ENCODE assay signal across 25 cellular contexts in genomic region chr1:118618618-118619340, GRCh38.
"Had no signal": no experiment of that assay in that cellular context is flagged by ENCODE, and none has a peak within 500 bp of the region (broad histone marks: within the 10 kb centered on the region; RNA-seq: fewer than 3 reads in every experiment).

No MANE protein-coding gene starts in this region.

- DNase-seq: activated CD4-positive, alpha-beta T cell treated with anti-CD3 and anti-CD28 coated beads, Interleukin-2, amount 50 U/mL, for 1 hour; activated CD4-positive, CD25-positive, alpha-beta regulatory T cell treated with anti-CD3 and anti-CD28 coated beads, Interleukin-2, amount 50 U/mL, for 72 hours; activated CD8-positive, alpha-beta T cell treated with anti-CD3 and anti-CD28 coated beads, Interleukin-2, amount 10 ng/mL, durations not matched to agents 7 days and 5 days; activated gamma-delta T cell treated with Interleukin-2 at 50 U/mL for 16 hours; activated T-cell treated with anti-CD3 and anti-CD28 coated beads, Interleukin-2, amount 50 U/mL, for 1 hour; aorta; esophagus squamous epithelium; foreskin fibroblast; kidney glomerular epithelial cell; naive thymus-derived CD4-positive, alpha-beta T cell; stimulated activated CD4-positive, alpha-beta T cell treated with anti-CD3 and anti-CD28 coated beads, Interleukin-12 subunit alpha, Interleukin-12 subunit beta, amount 100 ng/mL, for 4 hours; stimulated activated CD4-positive, alpha-beta T cell treated with anti-CD3 and anti-CD28 coated beads, Interleukin-4, amount 100 ng/mL, for 4 hours; stimulated activated naive CD8-positive, alpha-beta T cell treated with anti-CD3 and anti-CD28 coated beads, Interleukin-15, Interleukin-2, amounts not matched to agents 100 U/mL and 50 U/mL, for 24 hours; substantia nigra; T-cell; tibial artery; WERI-Rb-1 had no signal

- H2AFZ ChIP-seq: hepatocyte had no signal

- H3K27ac ChIP-seq: coronary artery, esophagus squamous epithelium, hepatocyte, left lung, prostate gland, right atrium auricular region, tibial artery, WERI-Rb-1 had no signal

- H3K27me3 Mint-ChIP-seq: central memory CD8-positive, alpha-beta T cell; naive thymus-derived CD4-positive, alpha-beta T cell; T-cell had no signal

- ATAC-seq: activated CD8-positive, alpha-beta T cell treated with anti-CD3 and anti-CD28 coated beads, Interleukin-2, amount 10 ng/mL, durations not matched to agents 7 days and 5 days; activated naive CD4-positive, alpha-beta T cell treated with anti-CD3 and anti-CD28 coated beads, Interleukin-2, amount 50 U/mL, for 72 hours; left lung; naive thymus-derived CD4-positive, alpha-beta T cell; stimulated activated naive CD8-positive, alpha-beta T cell treated with anti-CD3 and anti-CD28 coated beads, Interleukin-15, Interleukin-2, amounts not matched to agents 100 U/mL and 50 U/mL, for 24 hours; T-cell had no signal

- H3K36me3 ChIP-seq: esophagus squamous epithelium, left lung, prostate gland, right atrium auricular region, tibial artery, WERI-Rb-1 had no signal

- H3K79me2 ChIP-seq: hepatocyte had no signal

- H3K27ac Mint-ChIP-seq: activated CD8-positive, alpha-beta T cell treated with anti-CD3 and anti-CD28 coated beads, Interleukin-2, amount 10 ng/mL, durations not matched to agents 7 days and 5 days; activated naive CD4-positive, alpha-beta T cell treated with anti-CD3 and anti-CD28 coated beads, Interleukin-2, amount 50 U/mL, for 72 hours; naive thymus-derived CD4-positive, alpha-beta T cell; T-cell had no signal

- H3K36me3 Mint-ChIP-seq: naive thymus-derived CD4-positive, alpha-beta T cell; T-cell had no signal

- H3K9me3 ChIP-seq: esophagus squamous epithelium, prostate gland, right atrium auricular region had no signal

- H3K27me3 ChIP-seq: esophagus squamous epithelium, hepatocyte, left lung, right atrium auricular region, tibial artery had no signal

- H3K4me1 Mint-ChIP-seq: central memory CD8-positive, alpha-beta T cell; naive thymus-derived CD4-positive, alpha-beta T cell; T-cell had no signal

- H3K4me3 Mint-ChIP-seq: activated CD8-positive, alpha-beta T cell treated with anti-CD3 and anti-CD28 coated beads, Interleukin-2, amount 10 ng/mL, durations not matched to agents 7 days and 5 days; central memory CD8-positive, alpha-beta T cell; naive thymus-derived CD4-positive, alpha-beta T cell; T-cell had no signal

- H3K4me2 ChIP-seq: hepatocyte had no signal

- H3K4me1 ChIP-seq: esophagus squamous epithelium, left lung, prostate gland, right atrium auricular region, tibial artery had no signal

- H3K4me3 ChIP-seq: coronary artery, esophagus squamous epithelium, hepatocyte, left lung, lung, prostate gland, right atrium auricular region, tibial artery had no signal
